ENCODE assay signal across 5 cellular contexts in the genomic region with DNA sequence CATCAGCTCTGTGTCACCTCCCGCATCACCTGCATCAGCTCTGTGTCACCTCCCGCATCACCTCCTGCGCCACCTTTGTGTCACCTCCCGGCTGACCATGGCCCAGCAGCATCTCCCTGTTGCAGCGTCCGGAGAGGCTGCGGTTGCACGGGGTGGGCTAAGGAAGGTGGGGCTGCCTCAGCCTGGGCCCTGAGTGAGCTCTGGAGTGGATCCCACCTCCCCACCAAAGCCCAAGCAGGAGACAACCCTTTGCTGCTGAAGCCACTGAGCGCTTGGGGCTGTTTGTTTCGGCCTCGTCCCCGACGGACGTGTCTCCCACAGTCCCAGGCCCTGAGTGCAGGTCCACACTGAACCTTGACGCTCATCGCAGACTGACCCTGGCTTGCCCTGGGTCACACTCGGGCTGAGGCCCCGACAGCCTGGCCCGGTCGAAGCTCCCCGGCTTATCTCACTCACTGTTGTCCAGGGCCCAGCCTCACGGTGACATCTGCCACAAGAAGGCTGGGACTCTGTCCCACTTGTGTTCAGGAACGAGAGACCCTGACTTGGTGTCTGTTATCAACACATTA.
"Had no signal": no experiment of that assay in that cellular context is flagged by ENCODE, and none has a peak within 500 bp of the region (broad histone marks: within the 10 kb centered on the region; RNA-seq: fewer than 3 reads in every experiment).

No MANE protein-coding gene starts in this region.

- DNase-seq: foreskin melanocyte had no signal

- H3K4me1 ChIP-seq: prostate gland had no signal

- H3K27ac ChIP-seq: lower lobe of right lung, ovary, prostate gland, tibial artery had no signal

- H3K36me3 ChIP-seq: lower lobe of right lung, ovary, prostate gland, tibial artery had no signal

- H3K4me3 ChIP-seq: lower lobe of right lung, ovary, prostate gland, tibial artery had no signal

- H3K27me3 ChIP-seq: ovary had no signal

- H3K9me3 ChIP-seq: prostate gland had no signal
